8 cellular contexts compared by ENCODE assay signal in genomic region chr2:234496442-234496834, GRCh38. TPM values are rescaled to one million over a fixed set of nuclear protein-coding genes. Genes with fewer than 3 reads are reported as not detected.
DNase-seq lines count a peak whose midpoint lies in the region; ATAC-seq and TF ChIP-seq lines count a peak whose summit lies in the region.

No MANE protein-coding gene starts in this region.

- H3K36me3 ChIP-seq in KOPT-K1 (ENCODE audit: insufficient read depth, low read length): peaks cover 46% of the 10 kb centered on the region

- peak overlapping the region; percentile 98 for H3K27ac ChIP-seq in KOPT-K1 (ENCODE audit: low read depth, low read length, poor library complexity, severe bottlenecking)

- no peaks in the 10 kb centered on the region for H3K9me3 ChIP-seq in KOPT-K1 (ENCODE audit: insufficient read depth, low read length, poor library complexity, severe bottlenecking)

- peak overlapping the region; percentile 95 to 99 for H3K27ac Mint-ChIP-seq in natural killer cell

- DNase-seq in GM03348 (ENCODE audit: low spot score) (peak; percentile 69), epithelial cell of proximal tubule (ENCODE audit: low read depth) (no peak), natural killer cell (peak; percentile 69), NAMALWA (ENCODE audit: low spot score) (no peak), SIG-M5 (lab: John Stamatoyannopoulos, UW) (no peak)
- DNase-seq in activated CD4-positive, alpha-beta T cell treated with anti-CD3 and anti-CD28 coated beads, Interleukin-2, amount 50 U/mL, for 4 hours: peak; percentile 20 to 22

- intact Hi-C loops in natural killer cell (cut with micrococcal nuclease): no loop called here

- H3K4me3 Mint-ChIP-seq in natural killer cell: peak overlapping the region; percentile 100

- no peaks in the 10 kb centered on the region for H3K9me3 Mint-ChIP-seq in natural killer cell

- TF ChIP-seq CTCF in epithelial cell of proximal tubule (conservative IDR thresholded peaks at IDR 0.05; ENCODE audit: low read depth, low read length) (no peak), natural killer cell (IDR thresholded peaks at IDR 0.05) (no peak)

- H3K4me3 ChIP-seq in epithelial cell of proximal tubule (ENCODE audit: low read depth, low read length): peak overlapping the region; percentile 99

- peaks cover 31% of the 10 kb centered on the region for H3K36me3 Mint-ChIP-seq in natural killer cell

- H3K4me1 Mint-ChIP-seq in natural killer cell: peaks cover 58 to 67% of the 10 kb centered on the region in 2 donors

- no peaks in the 10 kb centered on the region for H3K27me3 Mint-ChIP-seq in natural killer cell (ENCODE audit: low read depth in 2 of 2)

- ATAC-seq in GM21737 (IDR thresholded peaks at IDR 0.05; ENCODE audit: unreplicated experiment) (peak; percentile 50), natural killer cell (peak; percentile 30 to 52 (median 48))

RNA-seq across cellular contexts. Expression of gene ARL4C, which starts 0.4 kb away (rescaled TPM):
- total RNA-seq in epithelial cell of proximal tubule: 123 and 153 TPM in 2 replicates
- total RNA-seq in natural killer cell: 100 to 1,000 TPM; 492 to 756 (median 664) TPM

Comparison
In these comparisons a context has a peak if more than half of its experiments do, and no peak if none do; other contexts are left out.
1. DNase-seq: peak in GM03348 (single experiment), activated CD4-positive, alpha-beta T cell treated with anti-CD3 and anti-CD28 coated beads, Interleukin-2, amount 50 U/mL, for 4 hours (2 of 2) and natural killer cell (single experiment); none in epithelial cell of proximal tubule (single experiment), NAMALWA (single experiment) and SIG-M5 (single experiment).